Comparison of ENCODE assay signal across 15 cellular contexts in the genomic region with DNA sequence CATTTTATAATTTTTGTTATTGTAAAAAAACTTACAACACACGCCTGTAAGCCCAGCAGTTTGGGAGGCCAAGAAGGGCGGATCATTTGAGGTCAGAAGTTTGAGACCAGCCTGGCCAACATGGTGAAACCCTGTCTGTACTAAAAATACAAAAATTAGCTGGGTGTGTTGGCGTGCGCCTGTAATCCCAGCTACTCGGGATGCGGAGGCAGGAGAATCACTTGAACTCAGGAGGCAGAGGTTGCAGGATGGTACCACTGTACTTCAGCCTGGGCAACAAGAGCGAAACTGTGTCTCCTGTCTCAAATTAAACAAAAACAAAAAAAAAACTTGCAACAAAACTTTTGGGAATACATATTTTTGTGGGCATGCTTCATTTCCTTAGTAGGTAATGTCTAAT.
DNase-seq lines count a peak whose midpoint lies in the region; ATAC-seq and TF ChIP-seq lines count a peak whose summit lies in the region.
"Had no signal": no experiment of that assay in that cellular context is flagged by ENCODE, and none has a peak within 500 bp of the region (broad histone marks: within the 10 kb centered on the region; RNA-seq: fewer than 3 reads in every experiment).

No MANE protein-coding gene starts in this region.

- TF ChIP-seq CTCF in breast epithelium (IDR thresholded peaks at IDR 0.05) (no peak), mammary epithelial cell (conservative IDR thresholded peaks at IDR 0.05 in 1 of 2, IDR thresholded peaks at IDR 0.05 in 1 of 2; ENCODE audit: extremely low read depth in 1 of 2, insufficient read depth in 1 of 2, low read depth in 1 of 2, low read length in 2 of 2) (no peak), stomach (IDR thresholded peaks at IDR 0.05) (no peak)

- no TSS peak for BruUV-seq in mammary epithelial cell (replicated peaks; lab: Mats Ljungman, UMichigan)

- CTCF ChIA-PET in mammary epithelial cell (lab: Charles Lee; ENCODE audit: low non-redundant PET): no interaction called here

- no peak for TF ChIP-seq EP300 in stomach (IDR thresholded peaks at IDR 0.05)

- ATAC-seq in HG02981 (IDR thresholded peaks at IDR 0.05; ENCODE audit: unreplicated experiment): no peak
- no peak for ATAC-seq in HG03469 (IDR thresholded peaks at IDR 0.05; ENCODE audit: unreplicated experiment)
- ATAC-seq: A549; CD8-positive, alpha-beta T cell had no signal

- H3K9me3 ChIP-seq in breast epithelium: no peaks in the 10 kb centered on the region
- peaks cover 16% of the 10 kb centered on the region for H3K9me3 ChIP-seq in mammary epithelial cell (replicated peaks; ENCODE audit: insufficient read depth, low read length)
- H3K9me3 ChIP-seq in stomach: no peaks in the 10 kb centered on the region
- H3K9me3 ChIP-seq: A549; BLaER1 treated with 17β-estradiol and CSF1 and Interleukin-3, amounts not matched to agents 10 nM and 100 nM; Caco-2 had no signal

- no peaks in the 10 kb centered on the region for H4K20me1 ChIP-seq in mammary epithelial cell (ENCODE audit: insufficient read depth, low read length)
- H4K20me1 ChIP-seq: BLaER1 treated with 17β-estradiol and CSF1 and Interleukin-3, amounts not matched to agents 10 nM and 100 nM had no signal

- no peak overlapping the region for H3K9ac ChIP-seq in mammary epithelial cell (ENCODE audit: insufficient read depth, low read length)
- H3K9ac ChIP-seq: BLaER1 treated with 17β-estradiol and CSF1 and Interleukin-3, amounts not matched to agents 10 nM and 100 nM had no signal

- in situ Hi-C loops in mammary epithelial cell (cut with MboI; ENCODE audit: low sequenced_read_pairs in 2 of 2): no loop called here

- H3K4me1 ChIP-seq in breast epithelium (no peaks in the 10 kb centered on the region), mammary epithelial cell (ENCODE audit: insufficient read depth, low read length) (no peaks in the 10 kb centered on the region), stomach (no peaks in the 10 kb centered on the region)
- H3K4me1 ChIP-seq: A549, Caco-2 had no signal

- no peaks in the 10 kb centered on the region for H3K79me2 ChIP-seq in mammary epithelial cell (ENCODE audit: insufficient read depth, low read length)

- dilution Hi-C loops in mammary epithelial cell (cut with HindIII; ENCODE audit: low sequenced_read_pairs): loop anchor here (5.0 kb wide), 1 partner anchor 35 kb away; no protein-coding TSS in a partner anchor

- H3K27me3 ChIP-seq in breast epithelium: no peaks in the 10 kb centered on the region
- no peaks in the 10 kb centered on the region for H3K27me3 ChIP-seq in mammary epithelial cell (ENCODE audit: insufficient read depth, low read length)
- H3K27me3 ChIP-seq in stomach: peaks cover 0 to 25% (median 7%) of the 10 kb centered on the region in 3 donors
- H3K27me3 ChIP-seq: BLaER1 treated with 17β-estradiol and CSF1 and Interleukin-3, amounts not matched to agents 10 nM and 100 nM had no signal

- no peak overlapping the region for H2AFZ ChIP-seq in mammary epithelial cell (ENCODE audit: low read depth, low read length)

- intact Hi-C loops in breast epithelium (cut with DNase I; ENCODE audit: low total_unique reads): no loop called here
- intact Hi-C loops in mammary epithelial cell (cut with micrococcal nuclease): no loop called here
- intact Hi-C loops in stomach (cut with DNase I; ENCODE audit: low total_unique reads): no loop called here

- H3K4me3 ChIP-seq in breast epithelium (no peak overlapping the region), mammary epithelial cell (replicated peaks in 1 of 3; ENCODE audit: insufficient read depth in 1 of 3, low read depth in 2 of 3, low read length in 3 of 3) (no peak overlapping the region), stomach (no peak overlapping the region)
- H3K4me3 ChIP-seq: A549; BLaER1 treated with 17β-estradiol and CSF1 and Interleukin-3, amounts not matched to agents 10 nM and 100 nM had no signal

- 70% methylated on average over 7 of the region's 7 CpGs for WGBS in mammary epithelial cell (ENCODE audit: low coverage, missing lambda C conversion rate)
- 86 to 91% (median 88%) methylated on average over 7 of the region's 7 CpGs for WGBS in stomach, 5 donors

- H3K4me2 ChIP-seq in mammary epithelial cell (ENCODE audit: insufficient read depth, low read depth, low read length): no peak overlapping the region
- H3K4me2 ChIP-seq: A549; BLaER1 treated with 17β-estradiol and CSF1 and Interleukin-3, amounts not matched to agents 10 nM and 100 nM had no signal

- peak; percentile 4 to 36 for DNase-seq in breast epithelium (ENCODE audit: low spot score in 2 of 2)
- no peak for DNase-seq in mammary epithelial cell
- peak; percentile 5 for DNase-seq in stomach
- DNase-seq: AML-193, Caco-2, Calu3, DMS79 treated with DMSO at 0.1 percent for 48 hours, GF-D8 had no signal

- H3K36me3 ChIP-seq in breast epithelium: no peaks in the 10 kb centered on the region
- H3K36me3 ChIP-seq in mammary epithelial cell (ENCODE audit: insufficient read depth, low read length): no peaks in the 10 kb centered on the region
- no peaks in the 10 kb centered on the region for H3K36me3 ChIP-seq in stomach
- H3K36me3 ChIP-seq: BLaER1 treated with 17β-estradiol and CSF1 and Interleukin-3, amounts not matched to agents 10 nM and 100 nM had no signal

- no peak overlapping the region for H3K27ac ChIP-seq in breast epithelium
- H3K27ac ChIP-seq in mammary epithelial cell (ENCODE audit: insufficient read depth, low read depth, low read length): no peak overlapping the region
- H3K27ac ChIP-seq in stomach: no peak overlapping the region
- H3K27ac ChIP-seq: 22Rv1; A549; BLaER1 treated with 17β-estradiol and CSF1 and Interleukin-3, amounts not matched to agents 10 nM and 100 nM; C4-2B had no signal

- TF ChIP-seq POLR2A in breast epithelium (IDR thresholded peaks at IDR 0.05) (no peak), stomach (IDR thresholded peaks at IDR 0.05) (no peak)
